Comparison of ENCODE assay signal across 6 cellular contexts in the genomic region with DNA sequence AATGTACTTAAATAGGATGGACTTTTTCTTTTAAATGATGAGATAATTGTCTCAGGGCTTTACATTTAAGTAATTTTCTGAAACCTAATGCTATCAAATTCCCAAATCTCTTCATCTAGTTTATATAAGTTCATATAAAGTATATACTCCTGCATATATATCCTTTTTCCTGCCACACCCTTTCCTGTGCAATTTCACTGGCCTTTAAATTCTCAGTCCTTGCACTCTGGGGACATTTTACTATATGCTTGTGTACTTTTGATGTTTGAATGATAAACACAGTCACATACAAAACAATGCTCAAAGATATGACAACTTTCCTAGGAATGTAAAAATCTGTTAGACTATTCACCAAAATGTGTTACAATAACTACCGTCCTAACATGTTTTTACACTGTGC.
"Had no signal": no experiment of that assay in that cellular context is flagged by ENCODE, and none has a peak within 500 bp of the region (broad histone marks: within the 10 kb centered on the region; RNA-seq: fewer than 3 reads in every experiment).

No MANE protein-coding gene starts in this region.

- H3K36me3 ChIP-seq: HAP-1 had no signal

- H3K4me3 ChIP-seq: GM23338, HAP-1, K562 had no signal

- DNase-seq: H7, IMR-90, KG1 had no signal

- H3K4me2 ChIP-seq: GM23338 had no signal

- H3K9me3 ChIP-seq: HAP-1 had no signal

- H3K4me1 ChIP-seq: HAP-1 had no signal

- H3K27ac Mint-ChIP-seq: GM23338 had no signal

- H3K9me3 Mint-ChIP-seq: GM23338 had no signal

- ATAC-seq: GM23338, K562 had no signal

- H3K4me1 Mint-ChIP-seq: GM23338 had no signal

- H3K4me3 Mint-ChIP-seq: GM23338 had no signal
